ENCODE assay signal across 8 cellular contexts in genomic region chr3:13896473-13897154, GRCh38. TPM values are rescaled to one million over a fixed set of nuclear protein-coding genes. Genes with fewer than 3 reads are reported as not detected.
DNase-seq lines count a peak whose midpoint lies in the region; ATAC-seq and TF ChIP-seq lines count a peak whose summit lies in the region.

No MANE protein-coding gene starts in this region.

- peak; percentile 39 for DNase-seq in DMS79 treated with DMSO at 0.1 percent for 48 hours (lab: John Stamatoyannopoulos, UW)
- DNase-seq in NCI-H82 (lab: John Stamatoyannopoulos, UW): peak; percentile 87
- DNase-seq in activated T-helper 1 cell treated with Interleukin-2 at 50 U/mL for 16 hours (ENCODE audit: low read depth): peak; percentile 20
- peak; percentile 69 for DNase-seq in fibroblast of villous mesenchyme (ENCODE audit: low read depth)
- DNase-seq in neural progenitor cell (ENCODE audit: low spot score): peak; percentile 88

- peaks cover 9% of the 10 kb centered on the region for H3K27me3 Mint-ChIP-seq in neural progenitor cell (ENCODE audit: insufficient read depth, low read depth)

- H2AFZ ChIP-seq in neural progenitor cell (replicated peaks): no peak overlapping the region

- no peaks in the 10 kb centered on the region for H3K36me3 ChIP-seq in neural progenitor cell

- H3K27ac Mint-ChIP-seq in neural progenitor cell: no peak overlapping the region

- ATAC-seq in HG03280 (IDR thresholded peaks at IDR 0.05; ENCODE audit: unreplicated experiment): peak; percentile 40
- ATAC-seq in GM21447 (IDR thresholded peaks at IDR 0.05; ENCODE audit: unreplicated experiment): no peak
- ATAC-seq in HG03097 (IDR thresholded peaks at IDR 0.05; ENCODE audit: low FRiP score, unreplicated experiment): no peak

- peaks cover 34% of the 10 kb centered on the region for H3K27me3 ChIP-seq in neural progenitor cell

- TF ChIP-seq CTCF in fibroblast of villous mesenchyme (IDR thresholded peaks at IDR 0.05; ENCODE audit: insufficient read depth, low read depth, low read length): peak; percentile 82
- TF ChIP-seq CTCF in neural progenitor cell (IDR thresholded peaks at IDR 0.05): peak; percentile 89

- H3K4me3 Mint-ChIP-seq in neural progenitor cell: peak overlapping the region; percentile 89

- H4K20me1 ChIP-seq in neural progenitor cell (ENCODE audit: low read depth): no peaks in the 10 kb centered on the region

- peak overlapping the region; percentile 93 for H3K4me2 ChIP-seq in neural progenitor cell

- no peaks in the 10 kb centered on the region for H3K79me2 ChIP-seq in neural progenitor cell (ENCODE audit: low read depth)

- peaks cover 22% of the 10 kb centered on the region for H3K9me3 Mint-ChIP-seq in neural progenitor cell

- no peak overlapping the region for H3K27ac ChIP-seq in neural progenitor cell

- H3F3A ChIP-seq in neural progenitor cell (ENCODE audit: low read depth): peaks cover 10% of the 10 kb centered on the region

- H3K36me3 Mint-ChIP-seq in neural progenitor cell: no peaks in the 10 kb centered on the region

- no peak overlapping the region for H3K9ac ChIP-seq in neural progenitor cell

- peaks cover 6% of the 10 kb centered on the region for H3K4me1 ChIP-seq in neural progenitor cell

- H3K4me1 Mint-ChIP-seq in neural progenitor cell: peaks cover 15% of the 10 kb centered on the region

- H3K4me3 ChIP-seq in fibroblast of villous mesenchyme (ENCODE audit: low read depth, low read length) (no peak overlapping the region), neural progenitor cell (peak overlapping the region; percentile 64)

- peaks cover 3% of the 10 kb centered on the region for H3K9me3 ChIP-seq in neural progenitor cell (ENCODE audit: low read depth)

RNA-seq across cellular contexts. Expression of gene WNT7A, which starts 16.7 kb away (rescaled TPM):
- total RNA-seq in fibroblast of villous mesenchyme: not detected in 2 replicates
- not detected in 2 replicates for total RNA-seq in neural progenitor cell (ENCODE audit: low replicate concordance)

Comparison
In these comparisons a context has a peak if more than half of its experiments do, and no peak if none do; other contexts are left out.
1. DNase-seq: peak in every context shown above with its lines; median percentile 88 in neural progenitor cell; 87 in NCI-H82; 69 in fibroblast of villous mesenchyme; 39 in DMS79 treated with DMSO at 0.1 percent for 48 hours; 20 in activated T-helper 1 cell treated with Interleukin-2 at 50 U/mL for 16 hours.